Comparison of ENCODE assay signal across 8 cellular contexts in the genomic region with DNA sequence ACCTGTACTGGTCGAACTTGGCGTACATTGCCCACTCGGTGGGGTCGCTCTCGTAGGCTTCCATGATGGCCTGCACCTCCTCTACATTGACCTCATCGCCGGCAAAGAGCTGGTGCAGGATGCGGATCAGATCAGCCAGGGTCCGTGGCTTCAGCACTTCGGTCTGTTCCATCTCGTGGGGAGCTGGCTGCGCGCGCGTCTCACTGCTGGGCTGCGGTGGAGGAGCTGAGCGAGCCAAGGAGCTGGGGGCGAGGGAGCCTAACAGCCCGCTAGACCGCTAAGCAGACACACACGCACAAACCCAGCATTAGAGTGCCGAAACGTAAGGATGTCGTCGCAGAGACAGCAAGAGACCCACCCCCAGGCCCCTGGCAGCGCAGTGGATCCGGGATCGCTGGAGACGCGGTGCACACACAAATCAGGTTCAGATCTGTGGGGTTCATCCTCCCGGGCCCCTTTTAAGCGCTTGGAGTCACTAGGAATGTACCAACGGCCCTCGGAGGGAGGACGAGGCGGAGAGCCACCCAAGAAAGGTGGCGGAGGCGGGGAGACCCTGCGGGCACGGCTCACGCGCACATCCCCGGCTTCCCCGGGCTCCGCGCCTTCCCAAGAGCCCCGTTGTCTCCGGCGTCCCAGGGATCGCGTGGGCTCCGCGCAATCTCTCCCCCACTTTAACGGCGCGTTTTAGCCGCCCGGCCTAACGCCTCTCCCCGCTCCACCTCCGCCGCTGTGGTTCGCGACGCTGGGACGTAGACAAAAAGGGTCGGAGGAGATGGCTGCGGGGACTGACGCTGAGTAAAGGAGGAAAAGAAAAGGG. TPM values are rescaled to one million over a fixed set of nuclear protein-coding genes. Genes with fewer than 3 reads are reported as not detected.
DNase-seq lines count a peak whose midpoint lies in the region; ATAC-seq and TF ChIP-seq lines count a peak whose summit lies in the region.

A gene (minus strand): TSS at position 434 of the 817 bp plus-strand sequence. CDS start 262 bp downstream, at position 172.

- peak within 1 kb of the TSS; percentile 88 for H3K27ac ChIP-seq in VCaP

- no peak for TF ChIP-seq CTCF in VCaP (conservative IDR thresholded peaks at IDR 0.05)

- DNase-seq in activated naive CD4-positive, alpha-beta T cell treated with Interleukin-2 at 50 U/mL for 16 hours: peak; percentile 26
- no peak for DNase-seq in activated naive CD4-positive, alpha-beta T cell (lab: John Stamatoyannopoulos, UW)
- DNase-seq in ecto neural progenitor cell (ENCODE audit: low spot score): peak; percentile 83
- DNase-seq in left lobe of liver (ENCODE audit: low spot score): peak; percentile 90
- DNase-seq in stimulated activated CD4-positive, alpha-beta T cell treated with anti-CD3 and anti-CD28 coated beads, Interleukin-4, amount 100 ng/mL, for 1 hour: peak; percentile 13

- ATAC-seq in left lobe of liver (peak; percentile 90), HG03095 (IDR thresholded peaks at IDR 0.05; ENCODE audit: unreplicated experiment) (no peak), GM18873 (IDR thresholded peaks at IDR 0.05; ENCODE audit: low FRiP score, unreplicated experiment) (no peak)

RNA-seq across cellular contexts. Expression of the gene that starts here (rescaled TPM):
- total RNA-seq in left lobe of liver: 130 TPM

Comparison
In these comparisons a context has a peak if more than half of its experiments do, and no peak if none do; other contexts are left out.
1. DNase-seq: peak in activated naive CD4-positive, alpha-beta T cell treated with Interleukin-2 at 50 U/mL for 16 hours (single experiment), ecto neural progenitor cell (single experiment), left lobe of liver (single experiment) and stimulated activated CD4-positive, alpha-beta T cell treated with anti-CD3 and anti-CD28 coated beads, Interleukin-4, amount 100 ng/mL, for 1 hour (single experiment); none in activated naive CD4-positive, alpha-beta T cell (0 of 4).